Comparison of ENCODE assay signal across 8 cellular contexts in genomic region chr11:65651589-65652510, GRCh38. TPM values are rescaled to one million over a fixed set of nuclear protein-coding genes. Genes with fewer than 3 reads are reported as not detected.
A peak's percentile ranks its signal among the peaks of the same experiment; 100 is the strongest.
DNase-seq lines count a peak whose midpoint lies in the region; ATAC-seq and TF ChIP-seq lines count a peak whose summit lies in the region.

No MANE protein-coding gene starts in this region.

- H3K27ac ChIP-seq in gastroesophageal sphincter: peak overlapping the region; percentile 83 to 98 (median 92)

- peak overlapping the region; percentile 89 for H3K27ac Mint-ChIP-seq in activated B cell treated with CpG ODN at 0.5 μM for 24 hours

- DNase-seq in BJ (ENCODE audit: low read depth) (no peak), activated B cell treated with CpG ODN at 0.5 μM for 24 hours (no peak), pons (ENCODE audit: low spot score) (peak; percentile 45), NCI-H2081 treated with DMSO at 0.1 percent for 48 hours (lab: John Stamatoyannopoulos, UW) (no peak), lower leg skin (ENCODE audit: low spot score in 2 of 2) (no peak)

- H3K4me3 Mint-ChIP-seq in activated B cell treated with CpG ODN at 0.5 μM for 24 hours: peak overlapping the region; percentile 90

- ATAC-seq in HG02571 (IDR thresholded peaks at IDR 0.05; ENCODE audit: unreplicated experiment) (peak; percentile 9), activated B cell treated with CpG ODN at 0.5 μM for 24 hours (ENCODE audit: low read depth) (no peak), gastroesophageal sphincter (peak; percentile 14), HG03280 (IDR thresholded peaks at IDR 0.05; ENCODE audit: unreplicated experiment) (no peak)

- H3K4me3 ChIP-seq in BJ (ENCODE audit: low read depth, low read length) (peak overlapping the region; percentile 47), gastroesophageal sphincter (peak overlapping the region; percentile 36 to 58), lower leg skin (ENCODE audit: low read depth, poor library complexity, severe bottlenecking) (no peak overlapping the region)

- no peaks in the 10 kb centered on the region for H3K27me3 Mint-ChIP-seq in activated B cell treated with CpG ODN at 0.5 μM for 24 hours

- no peaks in the 10 kb centered on the region for H3K9me3 Mint-ChIP-seq in activated B cell treated with CpG ODN at 0.5 μM for 24 hours

- H3K36me3 Mint-ChIP-seq in activated B cell treated with CpG ODN at 0.5 μM for 24 hours (ENCODE audit: low read depth): peaks cover 77% of the 10 kb centered on the region

- CTCF ChIA-PET in BJ (lab: Yijun Ruan, JAX): interaction anchor here (0.7 to 1.7 kb wide), 6 partner anchors 13 to 236 kb away, joined by 3 to 5 read pairs (median 4); partner anchors contain the start of genes FIBP and MUS81
- CTCF ChIA-PET in activated B cell treated with CpG ODN at 0.5 μM for 24 hours (lab: Charles Lee): interaction anchor here (1.6 to 3.2 kb wide), 2 partner anchors 11 to 26 kb away, joined by 5 to 12 read pairs; no protein-coding TSS in a partner anchor

- no peak for TF ChIP-seq EP300 in gastroesophageal sphincter (IDR thresholded peaks at IDR 0.05)

- H3K36me3 ChIP-seq in BJ (ENCODE audit: control insufficient read depth, insufficient read depth, low read length) (peaks cover 35% of the 10 kb centered on the region), gastroesophageal sphincter (peaks cover 0 to 72% of the 10 kb centered on the region in 2 donors)

- H3K4me1 ChIP-seq in gastroesophageal sphincter: peaks cover 0 to 71% (median 31%) of the 10 kb centered on the region in 3 donors

- H3K4me1 Mint-ChIP-seq in activated B cell treated with CpG ODN at 0.5 μM for 24 hours: peaks cover 44% of the 10 kb centered on the region

- H3K9me3 ChIP-seq in gastroesophageal sphincter: no peaks in the 10 kb centered on the region

- TF ChIP-seq CTCF in BJ (IDR thresholded peaks at IDR 0.05; ENCODE audit: insufficient read depth, low read depth, low read length): no peak
- TF ChIP-seq CTCF in activated B cell treated with CpG ODN at 0.5 μM for 24 hours (IDR thresholded peaks at IDR 0.05): no peak
- TF ChIP-seq CTCF in gastroesophageal sphincter (IDR thresholded peaks at IDR 0.05): no peak
- TF ChIP-seq CTCF in lower leg skin (IDR thresholded peaks at IDR 0.05): no peak

- TF ChIP-seq POLR2A in gastroesophageal sphincter (IDR thresholded peaks at IDR 0.05) (no peak), lower leg skin (IDR thresholded peaks at IDR 0.05) (no peak)

- POLR2A ChIA-PET in BJ (lab: Charles Lee) (interaction anchor here (0.6 to 1.2 kb wide), 3 partner anchors 14 to 236 kb away, joined by 3 to 12 read pairs (median 4); partner anchors contain the start of genes FIBP and SIPA1), activated B cell treated with CpG ODN at 0.5 μM for 24 hours (lab: Charles Lee) (interaction anchor here (0.6 to 19.4 kb wide), 16 partner anchors 10 to 828 kb away, joined by 3 to 617 read pairs (median 4); partner anchors contain the start of genes CFL1, DPP3, KAT5 and PCNX3)

- intact Hi-C loops in activated B cell treated with CpG ODN at 0.5 μM for 24 hours (cut with micrococcal nuclease): loop anchor here (1.0 kb wide), 4 partner anchors 11 to 82 kb away; partner anchors contain the start of genes PCNX3 and ZNRD2
- intact Hi-C loops in lower leg skin (cut with DNase I; ENCODE audit: low total_unique reads): no loop called here

- H3K27me3 ChIP-seq in BJ (ENCODE audit: control insufficient read depth, insufficient read depth, low read length) (no peaks in the 10 kb centered on the region), gastroesophageal sphincter (no peaks in the 10 kb centered on the region)

- 12 to 18% methylated on average over 17 of the region's 28 CpGs for WGBS in gastroesophageal sphincter (ENCODE audit: low coverage in 1 of 2), 2 donors
- WGBS in lower leg skin, 2 donors: 17 to 23% methylated on average over 22 to 28 of the region's 28 CpGs

RNA-seq across cellular contexts. Expression of gene RELA, which starts 10.9 kb away (rescaled TPM):
- polyA plus RNA-seq in BJ (2011; rRNA removed): 27.6 and 46.2 TPM in 2 replicates
- 31.1 and 36.4 TPM in 2 replicates for polyA minus RNA-seq in BJ (2011; rRNA and poly(A)+ RNA removed)
- total RNA-seq in activated B cell treated with CpG ODN at 0.5 μM for 24 hours (110 and 119 TPM in 2 replicates), gastroesophageal sphincter (10 to 100 TPM; 47.3 to 78.8 (median 63.9) TPM), lower leg skin (10 to 100 TPM; 61.9 to 73.5 (median 67.5) TPM)

RNA-seq across cellular contexts. Expression of gene SIPA1, which starts 13.9 kb away (rescaled TPM):
- polyA plus RNA-seq in BJ (2011; rRNA removed): 13.4 and 21.6 TPM in 2 replicates
- 19.5 and 34.3 TPM in 2 replicates for polyA minus RNA-seq in BJ (2011; rRNA and poly(A)+ RNA removed)
- 236 and 252 TPM in 2 replicates for total RNA-seq in activated B cell treated with CpG ODN at 0.5 μM for 24 hours
- 10 to 100 TPM; 32.9 to 45.0 (median 38.3) TPM for total RNA-seq in gastroesophageal sphincter
- total RNA-seq in lower leg skin: 10 to 100 TPM; 25.3 to 34.4 (median 28.6) TPM

RNA-seq across cellular contexts. Expression of gene PCNX3, which starts 36.3 kb away (rescaled TPM):
- 9.8 and 19.7 TPM in 2 replicates for polyA plus RNA-seq in BJ (2011; rRNA removed)
- polyA minus RNA-seq in BJ (2011; rRNA and poly(A)+ RNA removed): 25.0 and 25.7 TPM in 2 replicates
- total RNA-seq in activated B cell treated with CpG ODN at 0.5 μM for 24 hours: 45.3 and 51.4 TPM in 2 replicates
- total RNA-seq in gastroesophageal sphincter: 10 to 100 TPM; 15.9 to 40.1 (median 19.3) TPM
- 10 to 100 TPM; 24.1 to 44.1 (median 34.4) TPM for total RNA-seq in lower leg skin

RNA-seq across cellular contexts. Expression of gene MAP3K11, which starts 37.8 kb away (rescaled TPM):
- polyA plus RNA-seq in BJ (2011; rRNA removed): 11.7 and 18.1 TPM in 2 replicates
- polyA minus RNA-seq in BJ (2011; rRNA and poly(A)+ RNA removed): 14.3 and 18.0 TPM in 2 replicates
- 72.1 and 89.6 TPM in 2 replicates for total RNA-seq in activated B cell treated with CpG ODN at 0.5 μM for 24 hours
- total RNA-seq in gastroesophageal sphincter: 10 to 100 TPM; 20.5 to 35.3 (median 28.0) TPM
- total RNA-seq in lower leg skin: 10 to 100 TPM; 31.6 to 40.0 (median 39.1) TPM

RNA-seq across cellular contexts. Expression of gene KCNK7, which starts 56.2 kb away (rescaled TPM):
- polyA plus RNA-seq in BJ (2011; rRNA removed): 0.06 and 0.07 TPM in 2 replicates
- not detected in 2 replicates for polyA minus RNA-seq in BJ (2011; rRNA and poly(A)+ RNA removed)
- 1.0 and 1.1 TPM in 2 replicates for total RNA-seq in activated B cell treated with CpG ODN at 0.5 μM for 24 hours
- total RNA-seq in gastroesophageal sphincter: 1 to 10 TPM in 1 of 4 donors, under 1 TPM in 2, not detected in 1; 0.40 to 1.5 (median 0.93) TPM
- 100 to 1,000 TPM; 168 to 197 (median 184) TPM for total RNA-seq in lower leg skin

Comparison
In these comparisons a context has a peak if more than half of its experiments do, and no peak if none do; other contexts are left out.
1. ATAC-seq: peak in HG02571 (single experiment) and gastroesophageal sphincter (single experiment); none in activated B cell treated with CpG ODN at 0.5 μM for 24 hours (single experiment) and HG03280 (single experiment).